ENCODE assay signal across 8 cellular contexts in the genomic region with DNA sequence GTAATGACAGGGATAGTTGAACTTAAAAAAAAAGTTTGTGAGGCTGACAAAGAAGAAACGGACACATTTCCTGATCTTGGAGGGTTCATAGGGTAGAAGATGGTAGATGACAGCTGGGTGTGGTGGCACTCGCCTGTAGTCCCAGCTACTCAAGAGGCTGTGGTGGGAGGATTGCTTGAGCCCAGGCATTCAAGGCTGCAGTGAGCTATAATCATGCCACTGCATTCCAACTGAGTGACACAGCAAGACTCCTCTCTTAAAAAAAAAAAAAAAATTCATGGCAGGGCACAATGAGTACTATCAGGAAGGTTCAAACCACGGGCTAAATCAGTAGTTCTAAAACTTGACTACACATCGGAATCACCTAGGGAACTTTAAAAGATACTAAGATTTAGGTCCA. TPM values are rescaled to one million over a fixed set of nuclear protein-coding genes. Genes with fewer than 3 reads are reported as not detected.
DNase-seq lines count a peak whose midpoint lies in the region; ATAC-seq and TF ChIP-seq lines count a peak whose summit lies in the region.

No MANE protein-coding gene starts in this region.

- no peak overlapping the region for H3K4me3 ChIP-seq in Caco-2 (ENCODE audit: low read depth, low read length)

- H3K4me3 Mint-ChIP-seq in Caco-2 (ENCODE audit: unreplicated experiment) (peak overlapping the region; percentile 6), chondrocyte (ENCODE audit: unreplicated experiment) (peak overlapping the region; percentile 100), mesothelial cell of epicardium (peak overlapping the region; percentile 87)

- peaks cover 11% of the 10 kb centered on the region for H3K36me3 Mint-ChIP-seq in Caco-2 (ENCODE audit: insufficient read depth, unreplicated experiment)
- peaks cover under 1% of the 10 kb centered on the region for H3K36me3 Mint-ChIP-seq in chondrocyte (ENCODE audit: low read depth)
- H3K36me3 Mint-ChIP-seq in mesothelial cell of epicardium, result no peaks in the 10 kb centered on the region

- TF ChIP-seq CTCF in Caco-2 (IDR thresholded peaks at IDR 0.05; ENCODE audit: insufficient read depth in 1 of 2, low read depth in 1 of 2, low read length in 1 of 2, severe bottlenecking in 1 of 2, unreplicated experiment in 1 of 2) (no peak), chondrocyte (IDR thresholded peaks at IDR 0.05) (no peak), mesothelial cell of epicardium (IDR thresholded peaks at IDR 0.05; ENCODE audit: unreplicated experiment) (no peak)

- intact Hi-C loops in Caco-2 (cut with micrococcal nuclease; ENCODE audit: unreplicated experiment), result loop anchor here (10.0 kb wide), 1 partner anchor 93 kb away; the partner anchor contains the start of gene MICB

- no peak overlapping the region for H3K27ac Mint-ChIP-seq in Caco-2 (ENCODE audit: unreplicated experiment)
- peak overlapping the region; percentile 91 for H3K27ac Mint-ChIP-seq in chondrocyte (ENCODE audit: unreplicated experiment)
- H3K27ac Mint-ChIP-seq in mesothelial cell of epicardium, result peak overlapping the region; percentile 96

- no peak for ATAC-seq in HG02970 (IDR thresholded peaks at IDR 0.05; ENCODE audit: low FRiP score, unreplicated experiment)

- H3K9me3 Mint-ChIP-seq in Caco-2 (ENCODE audit: unreplicated experiment) (peaks cover 9% of the 10 kb centered on the region), chondrocyte (ENCODE audit: low read depth) (no peaks in the 10 kb centered on the region), mesothelial cell of epicardium (no peaks in the 10 kb centered on the region)

- H3K27me3 Mint-ChIP-seq in Caco-2 (ENCODE audit: insufficient read depth, unreplicated experiment), result no peaks in the 10 kb centered on the region
- H3K27me3 Mint-ChIP-seq in chondrocyte (ENCODE audit: low read depth), result no peaks in the 10 kb centered on the region
- H3K27me3 Mint-ChIP-seq in mesothelial cell of epicardium (ENCODE audit: low read depth), result peaks cover 4% of the 10 kb centered on the region

- DNase-seq in Caco-2 (peak in 1 of 2 experiments; percentile 58), NCI-H226 (peak; percentile 80), chondrocyte (ENCODE audit: low spot score) (no peak), mesothelial cell of epicardium (ENCODE audit: low spot score in 2 of 2, unreplicated experiment in 2 of 2) (no peak), NCI-H2171 treated with DMSO at 0.1 percent for 48 hours (lab: John Stamatoyannopoulos, UW) (no peak), NCI-H2081 treated with DMSO at 0.1 percent for 48 hours (lab: John Stamatoyannopoulos, UW) (no peak), NCI-H187 (lab: John Stamatoyannopoulos, UW) (no peak)

- peaks cover 36% of the 10 kb centered on the region for H3K4me1 Mint-ChIP-seq in Caco-2 (ENCODE audit: low read depth, unreplicated experiment)
- H3K4me1 Mint-ChIP-seq in chondrocyte (ENCODE audit: low read depth), result peaks cover 68% of the 10 kb centered on the region
- peaks cover 43% of the 10 kb centered on the region for H3K4me1 Mint-ChIP-seq in mesothelial cell of epicardium

- no peaks in the 10 kb centered on the region for H3K36me3 ChIP-seq in Caco-2 (ENCODE audit: control insufficient read depth, insufficient read depth, low read length)

- H3K27me3 ChIP-seq in Caco-2 (replicated peaks; ENCODE audit: control insufficient read depth, insufficient read depth, low read length), result no peaks in the 10 kb centered on the region

- POLR2A ChIA-PET in Caco-2 (lab: Charles Lee), result interaction anchor here (0.6 kb wide), 2 partner anchors 310 to 1581 kb away, joined by 3 to 8 read pairs; no protein-coding TSS in a partner anchor

- CTCF ChIA-PET in Caco-2 (lab: Charles Lee), result interaction anchor here (0.7 to 1.0 kb wide), 2 partner anchors 41 to 739 kb away, joined by 3 to 5 read pairs; no protein-coding TSS in a partner anchor

- H3K4me1 ChIP-seq in Caco-2, result peaks cover 6% of the 10 kb centered on the region

- H3K9me3 ChIP-seq in Caco-2, result peaks cover 4% of the 10 kb centered on the region; the same call in 1 of the 2 replicates

- no TSS peak for BruUV-seq in Caco-2 (replicated peaks; lab: Mats Ljungman, UMichigan)

RNA-seq across cellular contexts. Expression of gene MICA, which starts 2.0 kb away (rescaled TPM):
- 12.6 and 13.1 TPM in 2 replicates for total RNA-seq in Caco-2 (2022)
- total RNA-seq in chondrocyte, result 54.6 to 56.8 TPM (median 56.3 TPM) in 3 replicates
- 14.1 to 16.1 TPM (median 15.5 TPM) in 3 replicates for total RNA-seq in mesothelial cell of epicardium

RNA-seq across cellular contexts. Expression of gene HLA-B, which starts 44.4 kb away (rescaled TPM):
- total RNA-seq in Caco-2 (2022) (40.9 and 41.9 TPM in 2 replicates), chondrocyte (149 to 216 TPM (median 206 TPM) in 3 replicates), mesothelial cell of epicardium (43.9 to 47.7 TPM (median 46.6 TPM) in 3 replicates)

Comparison
In these comparisons a context has a peak if more than half of its experiments do, and no peak if none do; other contexts are left out.
1. H3K4me3 Mint-ChIP-seq: peak in every context shown above with its lines; median percentile 100 in chondrocyte; 87 in mesothelial cell of epicardium; 6 in Caco-2.